ENCODE assay signal across 15 cellular contexts in genomic region chr5:138631204-138631928, GRCh38.
"Had no signal": no experiment of that assay in that cellular context is flagged by ENCODE, and none has a peak within 500 bp of the region (broad histone marks: within the 10 kb centered on the region; RNA-seq: fewer than 3 reads in every experiment).

No MANE protein-coding gene starts in this region.

- H3K4me3 ChIP-seq: breast epithelium, lung, tibial artery, vagina had no signal

- DNase-seq: activated CD4-positive, alpha-beta T cell treated with anti-CD3 and anti-CD28 coated beads, Interleukin-2, amount 50 U/mL, for 4 hours; activated CD4-positive, CD25-positive, alpha-beta regulatory T cell treated with anti-CD3 and anti-CD28 coated beads, Interleukin-2, amount 50 U/mL, for 72 hours; activated CD8-positive, alpha-beta memory T cell treated with anti-CD3 and anti-CD28 coated beads, Interleukin-2, amount 10 ng/mL, durations not matched to agents 7 days and 5 days; activated gamma-delta T cell; activated naive CD8-positive, alpha-beta T cell treated with anti-CD3 and anti-CD28 coated beads for 36 hours; activated T-cell treated with anti-CD3 and anti-CD28 coated beads, Interleukin-2, amount 50 U/mL, for 24 hours; anterior cingulate cortex; naive thymus-derived CD8-positive, alpha-beta T cell; small intestine; T-helper 9 cell; tibial artery had no signal

- H3K36me3 ChIP-seq: breast epithelium, tibial artery, vagina had no signal

- ATAC-seq: activated CD8-positive, alpha-beta memory T cell treated with anti-CD3 and anti-CD28 coated beads, Interleukin-2, amount 10 ng/mL, durations not matched to agents 7 days and 5 days; naive thymus-derived CD8-positive, alpha-beta T cell; stimulated activated effector memory CD8-positive, alpha-beta T cell treated with anti-CD3 and anti-CD28 coated beads, Interleukin-12 subunit alpha, Interleukin-12 subunit beta, amount 100 ng/mL, for 72 hours had no signal

- H3K9me3 ChIP-seq: breast epithelium, tibial artery, vagina had no signal

- H3K4me1 Mint-ChIP-seq: activated naive CD8-positive, alpha-beta T cell treated with anti-CD3 and anti-CD28 coated beads for 36 hours; stimulated activated effector memory CD8-positive, alpha-beta T cell treated with anti-CD3 and anti-CD28 coated beads, Interleukin-12 subunit alpha, Interleukin-12 subunit beta, amount 100 ng/mL, for 72 hours had no signal

- H3K9me3 Mint-ChIP-seq: activated naive CD8-positive, alpha-beta T cell treated with anti-CD3 and anti-CD28 coated beads for 36 hours; activated T-cell treated with anti-CD3 and anti-CD28 coated beads, Interleukin-2, amount 50 U/mL, for 24 hours; stimulated activated effector memory CD8-positive, alpha-beta T cell treated with anti-CD3 and anti-CD28 coated beads, Interleukin-12 subunit alpha, Interleukin-12 subunit beta, amount 100 ng/mL, for 72 hours had no signal

- H3K27me3 ChIP-seq: breast epithelium, tibial artery, vagina had no signal

- H3K27ac Mint-ChIP-seq: activated CD8-positive, alpha-beta memory T cell treated with anti-CD3 and anti-CD28 coated beads, Interleukin-2, amount 10 ng/mL, durations not matched to agents 7 days and 5 days; activated naive CD8-positive, alpha-beta T cell treated with anti-CD3 and anti-CD28 coated beads for 36 hours; activated T-cell treated with anti-CD3 and anti-CD28 coated beads, Interleukin-2, amount 50 U/mL, for 24 hours; stimulated activated effector memory CD8-positive, alpha-beta T cell treated with anti-CD3 and anti-CD28 coated beads, Interleukin-12 subunit alpha, Interleukin-12 subunit beta, amount 100 ng/mL, for 72 hours had no signal

- H3K27ac ChIP-seq: breast epithelium, tibial artery, vagina had no signal

- H3K36me3 Mint-ChIP-seq: activated CD8-positive, alpha-beta memory T cell treated with anti-CD3 and anti-CD28 coated beads, Interleukin-2, amount 10 ng/mL, durations not matched to agents 7 days and 5 days; activated naive CD8-positive, alpha-beta T cell treated with anti-CD3 and anti-CD28 coated beads for 36 hours; stimulated activated effector memory CD8-positive, alpha-beta T cell treated with anti-CD3 and anti-CD28 coated beads, Interleukin-12 subunit alpha, Interleukin-12 subunit beta, amount 100 ng/mL, for 72 hours had no signal

- H3K4me3 Mint-ChIP-seq: activated CD8-positive, alpha-beta memory T cell treated with anti-CD3 and anti-CD28 coated beads, Interleukin-2, amount 10 ng/mL, durations not matched to agents 7 days and 5 days; activated naive CD8-positive, alpha-beta T cell treated with anti-CD3 and anti-CD28 coated beads for 36 hours; activated T-cell treated with anti-CD3 and anti-CD28 coated beads, Interleukin-2, amount 50 U/mL, for 24 hours; naive thymus-derived CD8-positive, alpha-beta T cell; stimulated activated effector memory CD8-positive, alpha-beta T cell treated with anti-CD3 and anti-CD28 coated beads, Interleukin-12 subunit alpha, Interleukin-12 subunit beta, amount 100 ng/mL, for 72 hours had no signal

- H3K4me1 ChIP-seq: breast epithelium, tibial artery had no signal
